In the genomic region with DNA sequence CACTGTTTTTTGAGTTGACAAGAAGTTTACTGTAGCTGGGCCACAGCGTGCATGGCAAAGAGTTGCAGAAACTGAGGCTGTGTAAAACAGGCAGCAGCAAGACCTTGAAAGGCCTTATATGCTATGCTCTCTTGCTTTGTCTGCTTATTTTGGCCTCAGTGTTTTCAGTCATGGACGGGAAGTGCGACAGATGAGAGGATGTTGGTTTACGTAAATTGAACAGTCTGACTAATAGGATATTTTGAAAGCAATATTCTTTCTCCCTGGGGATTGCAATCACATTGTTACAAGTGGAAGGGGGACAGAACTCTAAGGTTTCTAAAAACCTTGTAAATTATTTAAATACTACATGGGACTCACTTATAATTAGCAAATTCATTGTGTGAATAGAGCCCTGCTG, we compare ENCODE assay signal across 27 cellular contexts. TPM values are rescaled to one million over a fixed set of nuclear protein-coding genes. Genes with fewer than 3 reads are reported as not detected.
DNase-seq lines count a peak whose midpoint lies in the region; ATAC-seq, FAIRE-seq and TF ChIP-seq lines count a peak whose summit lies in the region.
"Had no signal": no experiment of that assay in that cellular context is flagged by ENCODE, and none has a peak within 500 bp of the region (broad histone marks: within the 10 kb centered on the region; RNA-seq: fewer than 3 reads in every experiment).

No MANE protein-coding gene starts in this region.

- H4K20me1 ChIP-seq in HepG2 (ENCODE audit: insufficient read depth, low read length) (no peaks in the 10 kb centered on the region), osteoblast (ENCODE audit: insufficient read depth, low read length) (no peaks in the 10 kb centered on the region)
- H4K20me1 ChIP-seq: BLaER1 treated with 17β-estradiol and CSF1 and Interleukin-3, amounts not matched to agents 10 nM and 100 nM had no signal

- TF ChIP-seq CTCF in right lobe of liver (IDR thresholded peaks at IDR 0.05) (no peak), HepG2 (CRISPR knock-in tag; IDR thresholded peaks at IDR 0.05) (no peak), choroid plexus epithelial cell (conservative IDR thresholded peaks at IDR 0.05; ENCODE audit: low read depth, low read length) (no peak), osteoblast (IDR thresholded peaks at IDR 0.05; ENCODE audit: extremely low read depth, low read depth, low read length) (no peak)

- peak in 3 of 4 donors; percentile 31 to 72 (median 65) for ATAC-seq in right lobe of liver
- ATAC-seq in HepG2, result no peak
- ATAC-seq in GM21723 (IDR thresholded peaks at IDR 0.05; ENCODE audit: unreplicated experiment), result no peak
- ATAC-seq: GM12878, GM23338 had no signal

- intact Hi-C loops in right lobe of liver (cut with DNase I), result no loop called here
- intact Hi-C loops in HepG2 (cut with micrococcal nuclease; ENCODE audit: unreplicated experiment), result no loop called here

- in situ Hi-C loops in HepG2 (cut with HindIII; ENCODE audit: extremely low pct_ligation_motif_present, low pct_unique_long_range_greater_than_20kb), result no loop called here

- H3K27ac ChIP-seq in right lobe of liver (no peak overlapping the region), HepG2 (ENCODE audit: extremely low read length, insufficient read depth, low read length) (no peak overlapping the region), osteoblast (ENCODE audit: low read depth, low read length) (no peak overlapping the region)

- TF ChIP-seq RAD21 in HepG2 (CRISPR knock-in tag; IDR thresholded peaks at IDR 0.05), result no peak

- TF ChIP-seq POLR2A in right lobe of liver (IDR thresholded peaks at IDR 0.05), result no peak
- no peak for TF ChIP-seq POLR2A in HepG2 (IDR thresholded peaks at IDR 0.05; ENCODE audit: insufficient read depth in 1 of 2, low read depth in 2 of 2, low read length in 2 of 2)
- TF ChIP-seq POLR2A in H54 (IDR thresholded peaks at IDR 0.05; ENCODE audit: low read depth, low read length), result no peak

- no peak overlapping the region for H3K4me2 ChIP-seq in HepG2 (ENCODE audit: low read depth, low read length)
- no peak overlapping the region for H3K4me2 ChIP-seq in osteoblast (ENCODE audit: insufficient read depth, low read length)
- H3K4me2 ChIP-seq: GM23338 had no signal

- FAIRE-seq in HepG2 (lab: Jason Lieb, UNC) (no peak), H54 (lab: Jason Lieb, UNC) (no peak)
- FAIRE-seq: D721Med, GM12878, GM19239 had no signal

- no TSS peak for BruUV-seq in HepG2 (replicated peaks; lab: Mats Ljungman, UMichigan)

- 75% methylated on average over 4 of the region's 4 CpGs for WGBS in right lobe of liver (ENCODE audit: insufficient coverage, low coverage, low lambda C conversion rate, missing lambda C conversion rate)
- 14% methylated on average over 3 of the region's 4 CpGs for WGBS in HepG2 (ENCODE audit: low lambda C conversion rate)

- H3K9ac ChIP-seq in HepG2 (ENCODE audit: insufficient read depth, low read depth, low read length), result no peak overlapping the region
- H3K9ac ChIP-seq: BLaER1 treated with 17β-estradiol and CSF1 and Interleukin-3, amounts not matched to agents 10 nM and 100 nM had no signal

- no peaks in the 10 kb centered on the region for H3K27me3 ChIP-seq in right lobe of liver
- no peaks in the 10 kb centered on the region for H3K27me3 ChIP-seq in HepG2 (ENCODE audit: control insufficient read depth in 1 of 2, insufficient read depth in 2 of 2, low read length in 2 of 2)
- H3K27me3 ChIP-seq in osteoblast (ENCODE audit: insufficient read depth, low read length), result no peaks in the 10 kb centered on the region
- H3K27me3 ChIP-seq: BE2C had no signal

- no peak overlapping the region for H3K4me3 ChIP-seq in right lobe of liver
- no peak overlapping the region for H3K4me3 ChIP-seq in HepG2 (replicated peaks in 1 of 3; ENCODE audit: insufficient read depth in 1 of 3, low read depth in 2 of 3, low read length in 3 of 3)
- H3K4me3 ChIP-seq in choroid plexus epithelial cell (ENCODE audit: low read depth, low read length), result no peak overlapping the region
- H3K4me3 ChIP-seq in osteoblast (ENCODE audit: insufficient read depth, low read length), result no peak overlapping the region
- H3K4me3 ChIP-seq: BLaER1 treated with 17β-estradiol and CSF1 and Interleukin-3, amounts not matched to agents 10 nM and 100 nM; GM12878; GM23338; HAP-1 had no signal

- H3K4me1 ChIP-seq in right lobe of liver (no peaks in the 10 kb centered on the region), HepG2 (ENCODE audit: insufficient read depth, low read length) (no peaks in the 10 kb centered on the region), osteoblast (ENCODE audit: insufficient read depth, low read length) (no peaks in the 10 kb centered on the region)
- H3K4me1 ChIP-seq: BE2C, HAP-1 had no signal

- no peak for TF ChIP-seq EP300 in HepG2 (IDR thresholded peaks at IDR 0.05; ENCODE audit: low read depth in 2 of 2, low read length in 2 of 2)
- no peak for TF ChIP-seq EP300 in HepG2 (CRISPR knock-in tag; IDR thresholded peaks at IDR 0.05; ENCODE audit: borderline replicate concordance)

- POLR2A ChIA-PET in HepG2 (lab: Yijun Ruan, JAX), result no interaction called here

- DNase-seq in right lobe of liver, result no peak
- no peak for DNase-seq in HepG2 (ENCODE audit: low spot score)
- DNase-seq in NCI-H460 (ENCODE audit: extremely low read depth, low read depth), result peak; percentile 84
- DNase-seq in choroid plexus epithelial cell (ENCODE audit: low read depth), result peak; percentile 8
- DNase-seq in osteoblast (ENCODE audit: insufficient read length, low spot score, missing footprints), result peak; percentile 21
- no peak for DNase-seq in AG08395 (ENCODE audit: low spot score)
- no peak for DNase-seq in H54 (ENCODE audit: insufficient read length, low spot score)
- DNase-seq: AML-193; BE2C; CD4-positive, alpha-beta T cell; CD8-positive, alpha-beta memory T cell; DMS 273 treated with DMSO at 0.1 percent for 48 hours; DMS79; EL; GDM1; HFFc6 had no signal

- CTCF ChIA-PET in HepG2 (lab: Yijun Ruan, JAX; ENCODE audit: low intra/inter-chr PET ratio, low total read pairs), result no interaction called here

- H2AFZ ChIP-seq in HepG2 (ENCODE audit: low read length), result no peak overlapping the region
- H2AFZ ChIP-seq in osteoblast (ENCODE audit: low read length), result no peak overlapping the region
- H2AFZ ChIP-seq: GM23338 had no signal

- no peaks in the 10 kb centered on the region for H3K79me2 ChIP-seq in HepG2 (ENCODE audit: insufficient read depth, low read length)
- H3K79me2 ChIP-seq in osteoblast (ENCODE audit: insufficient read depth, low read length), result no peaks in the 10 kb centered on the region

- H3K9me3 ChIP-seq in right lobe of liver (no peaks in the 10 kb centered on the region), HepG2 (ENCODE audit: low read length) (no peaks in the 10 kb centered on the region), osteoblast (ENCODE audit: low read depth, low read length) (no peaks in the 10 kb centered on the region)
- H3K9me3 ChIP-seq: BE2C, HAP-1 had no signal

- H3K36me3 ChIP-seq in right lobe of liver, result no peaks in the 10 kb centered on the region
- H3K36me3 ChIP-seq in HepG2 (replicated peaks in 1 of 2; ENCODE audit: control insufficient read depth in 1 of 2, insufficient read depth in 2 of 2, low read length in 2 of 2), result no peaks in the 10 kb centered on the region
- no peaks in the 10 kb centered on the region for H3K36me3 ChIP-seq in osteoblast (ENCODE audit: insufficient read depth, low read length)
- H3K36me3 ChIP-seq: BE2C; BLaER1 treated with 17β-estradiol and CSF1 and Interleukin-3, amounts not matched to agents 10 nM and 100 nM; HAP-1 had no signal

TF ChIP-seq in HepG2, 621 proteins besides CTCF, POLR2A, EP300 and RAD21 (continues in another document):
- TF ChIP-seq, protein P1, sequence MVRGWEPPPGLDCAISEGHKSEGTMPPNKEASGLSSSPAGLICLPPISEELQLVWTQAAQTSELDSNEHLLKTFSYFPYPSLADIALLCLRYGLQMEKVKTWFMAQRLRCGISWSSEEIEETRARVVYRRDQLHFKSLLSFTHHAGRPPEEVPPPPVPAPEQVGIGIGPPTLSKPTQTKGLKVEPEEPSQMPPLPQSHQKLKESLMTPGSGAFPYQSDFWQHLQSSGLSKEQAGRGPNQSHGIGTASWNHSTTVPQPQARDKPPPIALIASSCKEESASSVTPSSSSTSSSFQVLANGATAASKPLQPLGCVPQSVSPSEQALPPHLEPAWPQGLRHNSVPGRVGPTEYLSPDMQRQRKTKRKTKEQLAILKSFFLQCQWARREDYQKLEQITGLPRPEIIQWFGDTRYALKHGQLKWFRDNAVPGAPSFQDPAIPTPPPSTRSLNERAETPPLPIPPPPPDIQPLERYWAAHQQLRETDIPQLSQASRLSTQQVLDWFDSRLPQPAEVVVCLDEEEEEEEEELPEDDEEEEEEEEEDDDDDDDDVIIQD (CRISPR knock-in tag; IDR thresholded peaks at IDR 0.05; ENCODE audit: low read depth), result no peak
- no peak for TF ChIP-seq ZNF563 (CRISPR knock-in tag; IDR thresholded peaks at IDR 0.05)
- TF ChIP-seq POLR2AphosphoS5 (IDR thresholded peaks at IDR 0.05; ENCODE audit: low read depth, low read length), result no peak

RNA-seq across cellular contexts. Expression of a gene that starts 32.2 kb away (rescaled TPM):
- total RNA-seq in right lobe of liver, result not detected
- total RNA-seq in HepG2 (2016; rRNA removed; fragmentation: Illumina TruSeq; extraction: Trizol), result not detected in 2 replicates
- not detected in 2 replicates for total RNA-seq in HepG2 (2016; cell fraction: cytosol; rRNA removed; fragmentation: Illumina TruSeq; extraction: Trizol; ENCODE audit: low read depth)
- not detected in 2 replicates for total RNA-seq in HepG2 (2016; cell fraction: insoluble cytoplasmic fraction; rRNA removed; fragmentation: Illumina TruSeq; extraction: Trizol)
- not detected in 2 replicates for total RNA-seq in HepG2 (2016; cell fraction: membrane; rRNA removed; fragmentation: Illumina TruSeq; extraction: Trizol)
- total RNA-seq in HepG2 (2016; cell fraction: nucleus; rRNA removed; fragmentation: Illumina TruSeq; extraction: Trizol), result not detected in 2 replicates
- not detected in 2 replicates for polyA plus RNA-seq in HepG2 (2011; rRNA removed)
- not detected in 2 replicates for polyA plus RNA-seq in HepG2 (2011; cell fraction: cytosol; rRNA removed)
- polyA plus RNA-seq in HepG2 (2011; cell fraction: nucleus; rRNA removed), result not detected in 2 replicates
- polyA plus RNA-seq in HepG2 (2012), result not detected in 2 replicates
- polyA plus RNA-seq in HepG2 (2016; cell fraction: cytosol; fragmentation: Illumina TruSeq; extraction: Trizol; ENCODE audit: low read depth), result not detected in 2 replicates
- not detected in 2 replicates for polyA plus RNA-seq in HepG2 (2016; cell fraction: insoluble cytoplasmic fraction; fragmentation: Illumina TruSeq; extraction: Trizol; ENCODE audit: low read depth)
- not detected in 2 replicates for polyA plus RNA-seq in HepG2 (2016; cell fraction: membrane; fragmentation: Illumina TruSeq; extraction: Trizol; ENCODE audit: low read depth)
- polyA plus RNA-seq in HepG2 (2016; cell fraction: nucleus; fragmentation: Illumina TruSeq; extraction: Trizol; ENCODE audit: insufficient read depth, low read depth), result not detected in 2 replicates
- not detected in 2 replicates for polyA minus RNA-seq in HepG2 (2011; rRNA and poly(A)+ RNA removed; ENCODE audit: low replicate concordance)
- not detected in 2 replicates for polyA minus RNA-seq in HepG2 (2011; cell fraction: cytosol; rRNA and poly(A)+ RNA removed)
- polyA minus RNA-seq in HepG2 (2011; cell fraction: nucleus; rRNA and poly(A)+ RNA removed), result not detected in 2 replicates
- not detected in 2 replicates for total RNA-seq in NCI-H460 (2014; rRNA removed; shearing (Covaris generic))
- not detected in 2 replicates for polyA plus RNA-seq in NCI-H460 (2014; cell fraction: nucleus; rRNA removed)
- total RNA-seq in osteoblast, result not detected in 2 replicates
- total RNA-seq: A673; CD4-positive, alpha-beta T cell; CD8-positive, alpha-beta memory T cell; GM12878; GM23338; H4; HFFc6 had no signal
- polyA plus RNA-seq: AG04450; CD14-positive monocyte; CD8-positive, alpha-beta memory T cell; GM12878; GM23338 had no signal

Comparison
In these comparisons a context has a peak if more than half of its experiments do, and no peak if none do; other contexts are left out.
1. ATAC-seq: peak in right lobe of liver (3 of 4); none in HepG2 (single experiment) and GM21723 (single experiment).
2. DNase-seq: peak in NCI-H460 (single experiment), choroid plexus epithelial cell (single experiment) and osteoblast (single experiment); none in right lobe of liver (0 of 3), HepG2 (single experiment), AG08395 (single experiment) and H54 (single experiment).